7 cellular contexts compared by ENCODE assay signal in genomic region chr2:134253804-134254203, GRCh38. TPM values are rescaled to one million over a fixed set of nuclear protein-coding genes. Genes with fewer than 3 reads are reported as not detected.
DNase-seq lines count a peak whose midpoint lies in the region; ATAC-seq and TF ChIP-seq lines count a peak whose summit lies in the region.

Gene MGAT5, plus strand, starts transcription at chr2:134254072. Its CDS starts 332 bp downstream, at chr2:134254404.

- peak within 1 kb of the TSS; percentile 63 for H3K4me3 ChIP-seq in OCI-LY7 (ENCODE audit: low read depth, low read length, poor library complexity, severe bottlenecking)

- no peak within 1 kb of the TSS for H3K4me3 Mint-ChIP-seq in CD14-positive monocyte

- H3K79me2 ChIP-seq in OCI-LY7 (ENCODE audit: insufficient read depth, low read depth, low read length): peaks cover 89% of the 10 kb centered on the region

- peaks cover 16% of the 10 kb centered on the region for H3K36me3 ChIP-seq in OCI-LY7 (ENCODE audit: insufficient read depth, low read length)

- peaks cover 100% of the 10 kb centered on the region for H3K4me1 ChIP-seq in OCI-LY7 (ENCODE audit: insufficient read depth, low read length, poor library complexity, severe bottlenecking)

- peaks cover 14 to 18% of the 10 kb centered on the region in 2 donors for H3K36me3 Mint-ChIP-seq in CD14-positive monocyte

- no peaks in the 10 kb centered on the region for H3K9me3 Mint-ChIP-seq in CD14-positive monocyte

- H2AFZ ChIP-seq in OCI-LY7 (ENCODE audit: low read length): no peak within 1 kb of the TSS

- peaks cover 44% of the 10 kb centered on the region for H3K4me1 Mint-ChIP-seq in CD14-positive monocyte

- H4K20me1 ChIP-seq in OCI-LY7 (ENCODE audit: insufficient read depth, low read length): no peaks in the 10 kb centered on the region

- CTCF ChIA-PET in OCI-LY7 (lab: Charles Lee; ENCODE audit: unreplicated experiment): interaction anchor here (1.1 to 1.7 kb wide), 3 partner anchors 9 to 159 kb away, joined by 4 to 5 read pairs (median 4); no protein-coding TSS in a partner anchor

- H3K27ac Mint-ChIP-seq in CD14-positive monocyte: peak within 1 kb of the TSS in 3 of 7 donors; percentile 32 to 43 (median 35)

- DNase-seq in OCI-LY7 (ENCODE audit: low spot score) (peak; percentile 74), Right ventricle myocardium inferior (ENCODE audit: missing footprints) (no peak), NCI-H187 (lab: John Stamatoyannopoulos, UW) (no peak), CD14-positive monocyte (ENCODE audit: low spot score) (no peak)

- peak within 1 kb of the TSS; percentile 80 for H3K4me2 ChIP-seq in OCI-LY7 (ENCODE audit: low read length)

- no peaks in the 10 kb centered on the region for H3K9me3 ChIP-seq in OCI-LY7 (ENCODE audit: low read length)

- intact Hi-C loops in OCI-LY7 (cut with micrococcal nuclease; ENCODE audit: unreplicated experiment) (loop anchor here (2.0 to 5.0 kb wide), 2 partner anchors 113 to 157 kb away; no protein-coding TSS in a partner anchor), Right ventricle myocardium inferior (cut with DNase I) (no loop called here), CD14-positive monocyte (cut with micrococcal nuclease) (no loop called here)

- H3K9me2 ChIP-seq in OCI-LY7 (ENCODE audit: insufficient read depth, low read length): no peaks in the 10 kb centered on the region

- H3K27ac ChIP-seq in OCI-LY7 (ENCODE audit: low read depth, low read length, poor library complexity, severe bottlenecking): peak within 1 kb of the TSS; percentile 84

- no TSS peak for BruUV-seq in OCI-LY7 (replicated peaks; lab: Mats Ljungman, UMichigan)

- peak; percentile 3 for ATAC-seq in GM19025 (IDR thresholded peaks at IDR 0.05; ENCODE audit: low read depth, unreplicated experiment)
- ATAC-seq in HG03066 (IDR thresholded peaks at IDR 0.05; ENCODE audit: low read depth, unreplicated experiment): peak; percentile 13
- peak; percentile 11 for ATAC-seq in Right ventricle myocardium inferior

- TF ChIP-seq CTCF in OCI-LY7 (conservative IDR thresholded peaks at IDR 0.05; ENCODE audit: low read length) (no peak), subcutaneous adipose tissue (IDR thresholded peaks at IDR 0.05; ENCODE audit: low read depth) (no peak), CD14-positive monocyte (IDR thresholded peaks at IDR 0.05) (no peak)

- POLR2A ChIA-PET in OCI-LY7 (lab: Charles Lee): interaction anchor here (0.6 to 3.7 kb wide), 17 partner anchors 9 to 197 kb away, joined by 3 to 22 read pairs (median 5); no protein-coding TSS in a partner anchor

- H3K27me3 Mint-ChIP-seq in CD14-positive monocyte (ENCODE audit: low read depth in 3 of 3): peaks cover 0 to 2% (median 0%) of the 10 kb centered on the region in 3 donors

RNA-seq across cellular contexts. Expression of gene MGAT5, which starts in this region (rescaled TPM):
- 39.1 and 60.8 TPM in 2 replicates for total RNA-seq in OCI-LY7 (2014; rRNA removed; shearing (Covaris generic))
- total RNA-seq in OCI-LY7 (2022) (58.4 and 68.0 TPM in 2 replicates), Right ventricle myocardium inferior (92.3 TPM), subcutaneous adipose tissue (10 to 100 TPM; 22.0 to 42.8 (median 32.2) TPM)
- polyA plus RNA-seq in CD14-positive monocyte: 1 to 10 TPM; 1.9 to 2.4 TPM
